ENCODE assay signal across 11 cellular contexts in genomic region chr10:43110318-43111071, GRCh38. TPM values are rescaled to one million over a fixed set of nuclear protein-coding genes. Genes with fewer than 3 reads are reported as not detected.
DNase-seq lines count a peak whose midpoint lies in the region; ATAC-seq and TF ChIP-seq lines count a peak whose summit lies in the region.
"Had no signal": no experiment of that assay in that cellular context is flagged by ENCODE, and none has a peak within 500 bp of the region (broad histone marks: within the 10 kb centered on the region; RNA-seq: fewer than 3 reads in every experiment).

No MANE protein-coding gene starts in this region.

- no peak overlapping the region for H2BK20ac ChIP-seq in H9 (ENCODE audit: low read depth, low read length, poor library complexity, severe bottlenecking)

- no peak overlapping the region for H2BK12ac ChIP-seq in H9 (ENCODE audit: insufficient read length, low read depth, low read length)

- no peak overlapping the region for H2AFZ ChIP-seq in H9 (ENCODE audit: low read length)

- ATAC-seq in GM21515 (IDR thresholded peaks at IDR 0.05; ENCODE audit: unreplicated experiment) (peak; percentile 79), HG03571 (IDR thresholded peaks at IDR 0.05; ENCODE audit: unreplicated experiment) (peak; percentile 48), left ventricle myocardium superior (peak; percentile 18), sciatic nerve (no peak)
- no peak for ATAC-seq in natural killer cell treated with Interleukin-12 subunit alpha and Interleukin-12 subunit beta and Interleukin-15 and Interleukin-18, amount 100 ng/mL, for 72 hours

- H3K27ac ChIP-seq in H9 (ENCODE audit: insufficient read length, low read depth, low read length), result no peak overlapping the region
- H3K27ac ChIP-seq: pancreas had no signal

- no peak overlapping the region for H2BK5ac ChIP-seq in H9 (ENCODE audit: insufficient read length, low read length)

- no CpG with 5 or more reads among the region's 7 CpGs for WGBS in H9 (ENCODE audit: extremely low coverage, insufficient read length, low lambda C conversion rate)

- H3K4me2 ChIP-seq in H9 (ENCODE audit: insufficient read depth, insufficient read length, low read length), result no peak overlapping the region

- DNase-seq in CD14-positive monocyte (ENCODE audit: low spot score) (peak; percentile 43), left ventricle myocardium superior (peak; percentile 67), H9 (no peak), COLO829 (ENCODE audit: low spot score) (no peak), sciatic nerve (ENCODE audit: low spot score) (no peak)
- DNase-seq in natural killer cell treated with Interleukin-12 subunit alpha and Interleukin-12 subunit beta and Interleukin-15 and Interleukin-18, amount 100 ng/mL, for 72 hours (ENCODE audit: low spot score), result no peak
- DNase-seq: DMS79 treated with DMSO at 0.1 percent for 48 hours had no signal

- H3K4me3 Mint-ChIP-seq in CD14-positive monocyte, result no peak overlapping the region
- no peak overlapping the region for H3K4me3 Mint-ChIP-seq in H9
- H3K4me3 Mint-ChIP-seq in natural killer cell treated with Interleukin-12 subunit alpha and Interleukin-12 subunit beta and Interleukin-15 and Interleukin-18, amount 100 ng/mL, for 72 hours, result no peak overlapping the region
- H3K4me3 Mint-ChIP-seq: IgD-negative memory B cell had no signal

- no peaks in the 10 kb centered on the region for H3K79me1 ChIP-seq in H9 (ENCODE audit: insufficient read depth, low read depth, low read length, poor library complexity, severe bottlenecking)

- H3K4me1 Mint-ChIP-seq in CD14-positive monocyte, result peaks cover 36% of the 10 kb centered on the region
- peaks cover 2 to 4% of the 10 kb centered on the region in 2 experiments; a peak in 3 of 4 replicates for H3K4me1 Mint-ChIP-seq in H9
- peaks cover 0 to 4% of the 10 kb centered on the region in 2 donors for H3K4me1 Mint-ChIP-seq in natural killer cell treated with Interleukin-12 subunit alpha and Interleukin-12 subunit beta and Interleukin-15 and Interleukin-18, amount 100 ng/mL, for 72 hours (ENCODE audit: low read depth in 2 of 2)

- intact Hi-C loops in CD14-positive monocyte (cut with micrococcal nuclease) (no loop called here), left ventricle myocardium superior (cut with micrococcal nuclease) (no loop called here), sciatic nerve (cut with DNase I) (no loop called here)

- H3K27ac Mint-ChIP-seq in CD14-positive monocyte (peak overlapping the region in 2 of 7 donors; percentile 56 to 57), H9 (no peak overlapping the region; a peak in 1 of 7 replicates)
- no peak overlapping the region for H3K27ac Mint-ChIP-seq in natural killer cell treated with Interleukin-12 subunit alpha and Interleukin-12 subunit beta and Interleukin-15 and Interleukin-18, amount 100 ng/mL, for 72 hours

- H4K8ac ChIP-seq in H9 (replicated peaks; ENCODE audit: insufficient read length, low read depth, low read length), result no peak overlapping the region

- H4K91ac ChIP-seq in H9 (ENCODE audit: insufficient read length, low read depth, low read length), result no peak overlapping the region

- no peak overlapping the region for H2BK15ac ChIP-seq in H9 (ENCODE audit: low read depth, low read length)

- H3K18ac ChIP-seq in H9 (ENCODE audit: insufficient read length, low read depth, low read length), result no peak overlapping the region

- no peaks in the 10 kb centered on the region for H3K79me2 ChIP-seq in H9 (ENCODE audit: insufficient read depth, low read length)

- H3K4me1 ChIP-seq in H9 (ENCODE audit: insufficient read depth, low read length), result no peaks in the 10 kb centered on the region

- peaks cover 0 to 2% (median 2%) of the 10 kb centered on the region in 3 donors for H3K27me3 Mint-ChIP-seq in CD14-positive monocyte (ENCODE audit: low read depth in 3 of 3)
- H3K27me3 Mint-ChIP-seq in H9 (ENCODE audit: low read depth), result no peaks in the 10 kb centered on the region
- no peaks in the 10 kb centered on the region for H3K27me3 Mint-ChIP-seq in natural killer cell treated with Interleukin-12 subunit alpha and Interleukin-12 subunit beta and Interleukin-15 and Interleukin-18, amount 100 ng/mL, for 72 hours
- H3K27me3 Mint-ChIP-seq: IgD-negative memory B cell had no signal

- H3K9me3 ChIP-seq in H9 (ENCODE audit: control insufficient read depth, low read depth, low read length), result no peaks in the 10 kb centered on the region
- H3K9me3 ChIP-seq: pancreas had no signal

- no peak overlapping the region for H3K56ac ChIP-seq in H9 (ENCODE audit: insufficient read length, low read depth, low read length)

- H3K27me3 ChIP-seq in H9 (ENCODE audit: insufficient read depth, low read length), result no peaks in the 10 kb centered on the region
- H3K27me3 ChIP-seq: pancreas had no signal

- H2BK120ac ChIP-seq in H9 (ENCODE audit: low read depth, low read length, poor library complexity, severe bottlenecking), result no peak overlapping the region

- H3K9me3 Mint-ChIP-seq in CD14-positive monocyte (no peaks in the 10 kb centered on the region), H9 (no peaks in the 10 kb centered on the region; a peak in 1 of 5 replicates)
- H3K9me3 Mint-ChIP-seq in natural killer cell treated with Interleukin-12 subunit alpha and Interleukin-12 subunit beta and Interleukin-15 and Interleukin-18, amount 100 ng/mL, for 72 hours, result no peaks in the 10 kb centered on the region
- H3K9me3 Mint-ChIP-seq: IgD-negative memory B cell had no signal

- H4K20me1 ChIP-seq in H9 (ENCODE audit: control insufficient read depth, insufficient read depth, insufficient read length), result no peaks in the 10 kb centered on the region

- H3T11ph ChIP-seq in H9 (ENCODE audit: low read length), result no peak overlapping the region

- H3K4ac ChIP-seq in H9 (ENCODE audit: low read depth, low read length), result no peak overlapping the region

- no peak overlapping the region for H3K14ac ChIP-seq in H9 (ENCODE audit: insufficient read depth, low read length)

- H3K36me3 Mint-ChIP-seq in CD14-positive monocyte, result no peaks in the 10 kb centered on the region
- no peaks in the 10 kb centered on the region for H3K36me3 Mint-ChIP-seq in H9 (ENCODE audit: insufficient read depth in 1 of 3, low read depth in 3 of 3)
- no peaks in the 10 kb centered on the region for H3K36me3 Mint-ChIP-seq in natural killer cell treated with Interleukin-12 subunit alpha and Interleukin-12 subunit beta and Interleukin-15 and Interleukin-18, amount 100 ng/mL, for 72 hours
- H3K36me3 Mint-ChIP-seq: IgD-negative memory B cell had no signal

- no peak overlapping the region for H3K9ac ChIP-seq in H9 (ENCODE audit: extremely low read depth, insufficient read length, low read length)

- H4K5ac ChIP-seq in H9 (ENCODE audit: insufficient read length, low read depth, low read length), result no peak overlapping the region

- peaks cover 2% of the 10 kb centered on the region for H3K23me2 ChIP-seq in H9 (ENCODE audit: insufficient read length, low read depth, low read length, poor library complexity, severe bottlenecking)

- H2AK5ac ChIP-seq in H9 (ENCODE audit: insufficient read length, low read length), result no peak overlapping the region

- TF ChIP-seq CTCF in CD14-positive monocyte (IDR thresholded peaks at IDR 0.05) (no peak), H9 (conservative IDR thresholded peaks at IDR 0.05) (no peak)

- H3K23ac ChIP-seq in H9 (ENCODE audit: insufficient read length, low read depth, low read length), result no peak overlapping the region

RNA-seq across cellular contexts. Expression of gene CSGALNACT2, which starts 27.8 kb away (rescaled TPM):
- 10 to 100 TPM; 43.7 to 48.2 TPM for polyA plus RNA-seq in CD14-positive monocyte
- total RNA-seq in left ventricle myocardium superior, result 7.7 TPM
- 8.9 and 9.7 TPM in 2 replicates for total RNA-seq in H9 (2021)
- total RNA-seq in natural killer cell treated with Interleukin-12 subunit alpha and Interleukin-12 subunit beta and Interleukin-15 and Interleukin-18, amount 100 ng/mL, for 72 hours, result 10 to 100 TPM; 31.4 to 41.3 TPM
- total RNA-seq in sciatic nerve, result 31.5 TPM

RNA-seq across cellular contexts. Expression of gene RET, which starts 33.6 kb away (rescaled TPM):
- polyA plus RNA-seq in CD14-positive monocyte, result under 1 TPM; 0.08 to 0.14 TPM
- total RNA-seq in left ventricle myocardium superior (8.4 TPM), H9 (2021) (11.2 and 12.2 TPM in 2 replicates), sciatic nerve (0.80 TPM)
- total RNA-seq in natural killer cell treated with Interleukin-12 subunit alpha and Interleukin-12 subunit beta and Interleukin-15 and Interleukin-18, amount 100 ng/mL, for 72 hours, result not detected

Comparison
In these comparisons a context has a peak if more than half of its experiments do, and no peak if none do; other contexts are left out.
1. DNase-seq: peak in CD14-positive monocyte (single experiment) and left ventricle myocardium superior (single experiment); none in H9 (single experiment), COLO829 (single experiment), natural killer cell treated with Interleukin-12 subunit alpha and Interleukin-12 subunit beta and Interleukin-15 and Interleukin-18, amount 100 ng/mL, for 72 hours (single experiment) and sciatic nerve (single experiment).
2. ATAC-seq: peak in GM21515 (single experiment), HG03571 (single experiment) and left ventricle myocardium superior (single experiment); none in natural killer cell treated with Interleukin-12 subunit alpha and Interleukin-12 subunit beta and Interleukin-15 and Interleukin-18, amount 100 ng/mL, for 72 hours (0 of 2) and sciatic nerve (single experiment).